In the genomic region with DNA sequence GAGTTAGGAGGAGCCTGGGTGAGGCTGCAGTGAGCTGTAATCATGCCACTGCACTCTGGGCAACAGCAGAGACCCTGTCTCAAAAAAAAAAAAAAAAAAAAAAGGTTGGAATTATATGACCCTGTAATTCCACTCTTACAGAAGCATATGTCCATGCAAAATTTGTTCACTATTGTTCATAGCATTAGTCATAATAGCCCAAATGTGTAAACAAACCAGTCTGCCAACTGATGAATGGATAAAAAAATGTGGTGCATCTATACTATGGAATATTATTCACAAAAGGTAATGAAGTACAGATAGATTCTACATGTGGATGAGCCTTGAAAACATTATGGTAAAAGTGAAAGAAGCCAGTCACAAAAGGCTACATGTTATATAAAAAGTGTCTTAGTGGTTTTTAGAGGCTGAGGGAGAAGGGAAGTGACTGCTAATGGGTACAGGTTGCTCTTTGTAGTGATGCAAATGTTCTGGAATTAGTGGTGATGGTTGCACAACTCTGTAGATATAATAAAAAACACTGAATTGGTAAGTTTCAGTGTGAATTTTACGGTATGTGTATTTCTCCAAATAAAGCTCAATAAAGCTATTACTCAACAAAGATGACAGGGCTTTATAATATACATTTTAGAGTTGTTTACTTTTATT, we compare ENCODE assay signal across 14 cellular contexts. TPM values are rescaled to one million over a fixed set of nuclear protein-coding genes. Genes with fewer than 3 reads are reported as not detected.
DNase-seq lines count a peak whose midpoint lies in the region; ATAC-seq, FAIRE-seq and TF ChIP-seq lines count a peak whose summit lies in the region.
"Had no signal": no experiment of that assay in that cellular context is flagged by ENCODE, and none has a peak within 500 bp of the region (broad histone marks: within the 10 kb centered on the region; RNA-seq: fewer than 3 reads in every experiment).

No MANE protein-coding gene starts in this region.

- no peaks in the 10 kb centered on the region for H3K9me2 ChIP-seq in GM23248 (ENCODE audit: insufficient read depth)

- peaks cover 11 to 23% (median 13%) of the 10 kb centered on the region in 4 donors for H3K4me1 Mint-ChIP-seq in CD4-positive, CD25-positive, alpha-beta regulatory T cell
- H3K4me1 Mint-ChIP-seq in activated T-helper 2 cell treated with anti-CD3 and anti-CD28 coated beads, Interferon-gamma antibody, Interleukin-2, Interleukin-4, amounts not matched to agents 10 μg/mL and 5 μg/mL and 100 μg/mL, durations not matched to agents 14 hours and 24 hours and 36 hours (ENCODE audit: low read depth): peaks cover 4% of the 10 kb centered on the region

- H3K4me3 ChIP-seq in CD4-positive, CD25-positive, alpha-beta regulatory T cell (ENCODE audit: low read depth, low read length): no peak overlapping the region
- H3K4me3 ChIP-seq in GM23248: no peak overlapping the region

- FAIRE-seq in HTR-8/SVneo (lab: Jason Lieb, UNC): no peak

- DNase-seq in CD4-positive, CD25-positive, alpha-beta regulatory T cell: no peak
- DNase-seq in GM23248 (peak; percentile 79), fibroblast of the conjunctiva (ENCODE audit: low read depth) (peak; percentile 30), HTR-8/SVneo (ENCODE audit: insufficient read length, low spot score) (no peak), GM13976 (ENCODE audit: low spot score) (no peak), globus pallidus (ENCODE audit: low spot score) (no peak)
- no peak for DNase-seq in activated T-helper 2 cell treated with anti-CD3 and anti-CD28 coated beads, Interferon-gamma antibody, Interleukin-2, Interleukin-4, amounts not matched to agents 10 μg/mL and 5 μg/mL and 100 μg/mL, durations not matched to agents 14 hours and 24 hours and 36 hours (ENCODE audit: low spot score)
- DNase-seq: activated CD8-positive, alpha-beta memory T cell treated with anti-CD3 and anti-CD28 coated beads for 24 hours; COR-L47; NCI-H1092; NCI-H345 had no signal

- WGBS in GM23248 (ENCODE audit: low coverage in 1 of 2, low lambda C conversion rate in 2 of 2, missing lambda C conversion rate in 2 of 2), 2 experiments: 21 to 27% methylated on average over 1 of the region's 1 CpG

- H3K4me1 ChIP-seq in CD4-positive, CD25-positive, alpha-beta regulatory T cell (ENCODE audit: control insufficient read depth, insufficient read depth, low read length, poor library complexity, severe bottlenecking): no peaks in the 10 kb centered on the region
- peaks cover 12% of the 10 kb centered on the region for H3K4me1 ChIP-seq in GM23248 (ENCODE audit: insufficient read depth)

- H3K4me3 Mint-ChIP-seq in CD4-positive, CD25-positive, alpha-beta regulatory T cell: no peak overlapping the region
- no peak overlapping the region for H3K4me3 Mint-ChIP-seq in activated T-helper 2 cell treated with anti-CD3 and anti-CD28 coated beads, Interferon-gamma antibody, Interleukin-2, Interleukin-4, amounts not matched to agents 10 μg/mL and 5 μg/mL and 100 μg/mL, durations not matched to agents 14 hours and 24 hours and 36 hours (ENCODE audit: low read depth)
- H3K4me3 Mint-ChIP-seq: T-helper 2 cell treated with Interferon-gamma antibody and Interleukin-4, amounts not matched to agents 5 μg/mL and 100 μg/mL, for 36 hours had no signal

- no peaks in the 10 kb centered on the region for H4K20me1 ChIP-seq in GM23248 (ENCODE audit: insufficient read depth)

- H3K9ac ChIP-seq in GM23248: no peak overlapping the region

- no peaks in the 10 kb centered on the region for H3K27me3 ChIP-seq in CD4-positive, CD25-positive, alpha-beta regulatory T cell (ENCODE audit: control insufficient read depth, insufficient read depth, low read length)
- no peaks in the 10 kb centered on the region for H3K27me3 ChIP-seq in GM23248 (replicated peaks; ENCODE audit: insufficient read depth)

- peaks cover 0 to 3% of the 10 kb centered on the region in 2 experiments for H3K9me3 ChIP-seq in CD4-positive, CD25-positive, alpha-beta regulatory T cell (ENCODE audit: control insufficient read depth in 2 of 2, low read length in 2 of 2)
- H3K9me3 ChIP-seq in GM23248 (ENCODE audit: low read depth): no peaks in the 10 kb centered on the region

- H3K27me3 Mint-ChIP-seq in CD4-positive, CD25-positive, alpha-beta regulatory T cell: no peaks in the 10 kb centered on the region
- H3K27me3 Mint-ChIP-seq in activated T-helper 2 cell treated with anti-CD3 and anti-CD28 coated beads, Interferon-gamma antibody, Interleukin-2, Interleukin-4, amounts not matched to agents 10 μg/mL and 5 μg/mL and 100 μg/mL, durations not matched to agents 14 hours and 24 hours and 36 hours (ENCODE audit: low read depth): no peaks in the 10 kb centered on the region

- no peak for TF ChIP-seq CTCF in GM13976 (IDR thresholded peaks at IDR 0.05; ENCODE audit: borderline replicate concordance, control extremely low read depth, extremely low read depth, insufficient read depth, missing control alignments)

- peaks cover 55% of the 10 kb centered on the region for H3K36me3 ChIP-seq in CD4-positive, CD25-positive, alpha-beta regulatory T cell (ENCODE audit: control insufficient read depth, insufficient read depth, low read length)
- H3K36me3 ChIP-seq in GM23248 (ENCODE audit: low read depth): peaks cover 39% of the 10 kb centered on the region

- H3K27ac Mint-ChIP-seq in CD4-positive, CD25-positive, alpha-beta regulatory T cell: peak overlapping the region in 1 of 3 donors; percentile 4
- peak overlapping the region; percentile 12 for H3K27ac Mint-ChIP-seq in activated T-helper 2 cell treated with anti-CD3 and anti-CD28 coated beads, Interferon-gamma antibody, Interleukin-2, Interleukin-4, amounts not matched to agents 10 μg/mL and 5 μg/mL and 100 μg/mL, durations not matched to agents 14 hours and 24 hours and 36 hours

- peaks cover 32% of the 10 kb centered on the region for H3F3A ChIP-seq in GM23248 (ENCODE audit: insufficient read depth)

- peaks cover 0 to 2% (median 0%) of the 10 kb centered on the region in 7 donors for H3K9me3 Mint-ChIP-seq in CD4-positive, CD25-positive, alpha-beta regulatory T cell
- H3K9me3 Mint-ChIP-seq in activated T-helper 2 cell treated with anti-CD3 and anti-CD28 coated beads, Interferon-gamma antibody, Interleukin-2, Interleukin-4, amounts not matched to agents 10 μg/mL and 5 μg/mL and 100 μg/mL, durations not matched to agents 14 hours and 24 hours and 36 hours: peaks cover 2% of the 10 kb centered on the region

- H3K27ac ChIP-seq in CD4-positive, CD25-positive, alpha-beta regulatory T cell (ENCODE audit: insufficient read depth, low read length, poor library complexity, severe bottlenecking): peak overlapping the region; percentile 50
- peak overlapping the region; percentile 59 for H3K27ac ChIP-seq in GM23248

- H2AFZ ChIP-seq in GM23248: no peak overlapping the region

- no peak for ATAC-seq in CD4-positive, CD25-positive, alpha-beta regulatory T cell (ENCODE audit: low read depth in 2 of 2)
- ATAC-seq in HG02571 (IDR thresholded peaks at IDR 0.05; ENCODE audit: unreplicated experiment): no peak
- ATAC-seq: Panc1 had no signal

- H3K36me3 Mint-ChIP-seq in CD4-positive, CD25-positive, alpha-beta regulatory T cell: peaks cover 17% of the 10 kb centered on the region
- H3K36me3 Mint-ChIP-seq in activated T-helper 2 cell treated with anti-CD3 and anti-CD28 coated beads, Interferon-gamma antibody, Interleukin-2, Interleukin-4, amounts not matched to agents 10 μg/mL and 5 μg/mL and 100 μg/mL, durations not matched to agents 14 hours and 24 hours and 36 hours (ENCODE audit: low read depth): peaks cover 57% of the 10 kb centered on the region

- intact Hi-C loops in activated T-helper 2 cell treated with anti-CD3 and anti-CD28 coated beads, Interferon-gamma antibody, Interleukin-2, Interleukin-4, amounts not matched to agents 10 μg/mL and 5 μg/mL and 100 μg/mL, durations not matched to agents 14 hours and 24 hours and 36 hours (cut with micrococcal nuclease): no loop called here

- H3K4me2 ChIP-seq in GM23248 (ENCODE audit: unreplicated experiment): peak overlapping the region; percentile 56

- H3K79me2 ChIP-seq in GM23248 (ENCODE audit: insufficient read depth): peaks cover 11% of the 10 kb centered on the region

- in situ Hi-C loops in GM23248 (cut with MboI) (no loop called here), GM13976 (cut with MboI; ENCODE audit: low sequenced_read_pairs, unreplicated experiment) (no loop called here)

RNA-seq across cellular contexts. Expression of a gene that starts 9.4 kb away (rescaled TPM):
- total RNA-seq in CD4-positive, CD25-positive, alpha-beta regulatory T cell: 20.4 TPM
- polyA plus RNA-seq in CD4-positive, CD25-positive, alpha-beta regulatory T cell: 10 to 100 TPM; 32.6 to 40.7 (median 38.6) TPM
- 23.8 and 32.7 TPM in 2 replicates for total RNA-seq in GM23248 (2014; rRNA removed; shearing (Covaris generic))
- 38.2 and 42.0 TPM in 2 replicates for polyA plus RNA-seq in GM23248 (2016; fragmentation: Nextera tagmentation; extraction: Ambion mirVana)
- total RNA-seq in activated T-helper 2 cell treated with anti-CD3 and anti-CD28 coated beads, Interferon-gamma antibody, Interleukin-2, Interleukin-4, amounts not matched to agents 10 μg/mL and 5 μg/mL and 100 μg/mL, durations not matched to agents 14 hours and 24 hours and 36 hours: 20.9 and 23.9 TPM in 2 replicates

RNA-seq across cellular contexts. Expression of a gene that starts 9.5 kb away (rescaled TPM):
- 17.8 TPM for total RNA-seq in CD4-positive, CD25-positive, alpha-beta regulatory T cell
- 10 to 100 TPM; 44.9 to 58.6 (median 48.4) TPM for polyA plus RNA-seq in CD4-positive, CD25-positive, alpha-beta regulatory T cell
- 46.0 and 71.8 TPM in 2 replicates for total RNA-seq in GM23248 (2014; rRNA removed; shearing (Covaris generic))
- polyA plus RNA-seq in GM23248 (2016; fragmentation: Nextera tagmentation; extraction: Ambion mirVana): 80.5 and 88.6 TPM in 2 replicates
- total RNA-seq in activated T-helper 2 cell treated with anti-CD3 and anti-CD28 coated beads, Interferon-gamma antibody, Interleukin-2, Interleukin-4, amounts not matched to agents 10 μg/mL and 5 μg/mL and 100 μg/mL, durations not matched to agents 14 hours and 24 hours and 36 hours: 39.6 and 40.1 TPM in 2 replicates

Comparison
In these comparisons a context has a peak if more than half of its experiments do, and no peak if none do; other contexts are left out.
1. DNase-seq: peak in GM23248 (single experiment) and fibroblast of the conjunctiva (single experiment); none in CD4-positive, CD25-positive, alpha-beta regulatory T cell (0 of 3), activated T-helper 2 cell treated with anti-CD3 and anti-CD28 coated beads, Interferon-gamma antibody, Interleukin-2, Interleukin-4, amounts not matched to agents 10 μg/mL and 5 μg/mL and 100 μg/mL, durations not matched to agents 14 hours and 24 hours and 36 hours (single experiment), HTR-8/SVneo (single experiment), GM13976 (single experiment) and globus pallidus (single experiment).